ENCODE assay signal across 11 cellular contexts in the genomic region with DNA sequence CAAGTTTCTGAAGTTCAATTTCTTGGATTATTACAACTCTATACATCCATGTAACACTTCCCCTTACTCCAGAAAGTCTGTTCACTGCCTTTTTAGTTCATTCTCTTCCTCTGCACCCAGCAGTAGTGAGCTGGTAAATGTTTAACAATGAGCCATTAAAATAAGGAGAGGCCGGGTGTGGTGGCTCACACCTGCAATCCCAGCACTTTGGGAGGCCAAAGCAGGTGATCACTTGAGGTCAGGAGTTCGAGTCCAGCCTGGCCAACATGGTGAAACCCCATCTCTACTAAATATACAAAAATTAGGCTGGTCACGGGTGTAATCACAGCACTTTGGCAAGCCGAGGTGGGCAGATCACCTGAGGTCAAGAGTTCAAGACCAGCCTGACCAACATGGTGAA. TPM values are rescaled to one million over a fixed set of nuclear protein-coding genes. Genes with fewer than 3 reads are reported as not detected.
"Had no signal": no experiment of that assay in that cellular context is flagged by ENCODE, and none has a peak within 500 bp of the region (broad histone marks: within the 10 kb centered on the region; RNA-seq: fewer than 3 reads in every experiment).

No MANE protein-coding gene starts in this region.

RNA-seq across cellular contexts. Expression of gene CREB3L3, which starts 26.1 kb away (rescaled TPM):
- total RNA-seq: cerebellum, dermis microvascular lymphatic vessel endothelial cell, esophagus mucosa, esophagus squamous epithelium, glomerular endothelial cell, heart right ventricle, kidney epithelial cell, left cardiac atrium, left ventricle myocardium inferior, lung, mammary epithelial cell had no signal
